8 cellular contexts compared by ENCODE assay signal in genomic region chr6:46491201-46491788, GRCh38. TPM values are rescaled to one million over a fixed set of nuclear protein-coding genes. Genes with fewer than 3 reads are reported as not detected.
DNase-seq lines count a peak whose midpoint lies in the region; ATAC-seq and TF ChIP-seq lines count a peak whose summit lies in the region.

Gene RCAN2 (minus strand): TSS chr6:46491449.

- TF ChIP-seq CTCF in kidney epithelial cell (IDR thresholded peaks at IDR 0.05; ENCODE audit: insufficient read depth, low read length, poor library complexity, severe bottlenecking) (no peak), smooth muscle cell (IDR thresholded peaks at IDR 0.05; ENCODE audit: borderline replicate concordance, insufficient read depth, poor library complexity, severe bottlenecking) (no peak)

- H3K36me3 ChIP-seq in kidney epithelial cell (ENCODE audit: control insufficient read depth, insufficient read depth, low read length) (no peaks in the 10 kb centered on the region), smooth muscle cell (ENCODE audit: low read depth) (no peaks in the 10 kb centered on the region)

- no peaks in the 10 kb centered on the region for H3K36me3 Mint-ChIP-seq in T-cell

- POLR2A ChIA-PET in T-cell (lab: Charles Lee), result no interaction called here

- peaks cover 9 to 13% (median 12%) of the 10 kb centered on the region in 3 donors for H3K4me1 Mint-ChIP-seq in T-cell

- H3K9me3 Mint-ChIP-seq in T-cell, result no peaks in the 10 kb centered on the region

- H3K27me3 ChIP-seq in kidney epithelial cell (ENCODE audit: control insufficient read depth, insufficient read depth, low read length) (peaks cover 11% of the 10 kb centered on the region), smooth muscle cell (ENCODE audit: low read depth) (peaks cover 79% of the 10 kb centered on the region)

- peak within 1 kb of the TSS; percentile 56 to 63 (median 56) for H3K4me3 Mint-ChIP-seq in T-cell

- no peaks in the 10 kb centered on the region for H3K4me1 ChIP-seq in smooth muscle cell (ENCODE audit: low read depth)

- DNase-seq in AG08396 (ENCODE audit: low spot score), result peak; percentile 74
- DNase-seq in HT1080 (ENCODE audit: low read depth), result peak; percentile 64
- DNase-seq in T-cell, result peak in 11 of 34 experiments; percentile 0 to 12 (median 5)
- no peak for DNase-seq in kidney epithelial cell (ENCODE audit: low read depth)
- peak; percentile 32 for DNase-seq in smooth muscle cell (lab: John Stamatoyannopoulos, UW; ENCODE audit: unreplicated experiment)
- no peak for DNase-seq in KG1 (lab: John Stamatoyannopoulos, UW)

- no peaks in the 10 kb centered on the region for H3K79me2 ChIP-seq in smooth muscle cell (ENCODE audit: low read depth)

- peak within 1 kb of the TSS; percentile 75 for H3K27ac ChIP-seq in cingulate gyrus (ENCODE audit: low read depth, low read length)
- no peak within 1 kb of the TSS for H3K27ac ChIP-seq in smooth muscle cell (ENCODE audit: low read depth)

- H3K9ac ChIP-seq in smooth muscle cell (ENCODE audit: low read depth), result no peak within 1 kb of the TSS

- no peaks in the 10 kb centered on the region for H3F3A ChIP-seq in smooth muscle cell (ENCODE audit: low read depth)

- ATAC-seq in GM18511 (IDR thresholded peaks at IDR 0.05; ENCODE audit: unreplicated experiment) (peak; percentile 72), T-cell (replicated peaks in 1 of 4) (peak; percentile 46 to 64 (median 58))

- no peaks in the 10 kb centered on the region for H4K20me1 ChIP-seq in smooth muscle cell (ENCODE audit: low read depth)

- no peaks in the 10 kb centered on the region for H3K9me3 ChIP-seq in smooth muscle cell (replicated peaks; ENCODE audit: low read depth)

- no peak within 1 kb of the TSS for H3K27ac Mint-ChIP-seq in T-cell

- peak within 1 kb of the TSS; percentile 97 for H3K4me2 ChIP-seq in smooth muscle cell

- peak within 1 kb of the TSS; percentile 48 for H3K4me3 ChIP-seq in kidney epithelial cell (ENCODE audit: low read depth, low read length)
- H3K4me3 ChIP-seq in smooth muscle cell, result peak within 1 kb of the TSS; percentile 81

- under 1% methylated on average over 17 of the region's 60 CpGs for WGBS in smooth muscle cell (ENCODE audit: low lambda C conversion rate)

- peaks cover 66 to 71% of the 10 kb centered on the region in 2 donors for H3K27me3 Mint-ChIP-seq in T-cell

- CTCF ChIA-PET in T-cell (lab: Charles Lee), result no interaction called here

- peak within 1 kb of the TSS; percentile 97 for H2AFZ ChIP-seq in smooth muscle cell (ENCODE audit: low read depth)

RNA-seq across cellular contexts. Expression of gene RCAN2, which starts in this region (rescaled TPM):
- total RNA-seq in HT1080 (2014; rRNA removed; shearing (Covaris generic)), result 0.03 and 0.13 TPM in 2 replicates
- 0.44 and 0.53 TPM in 2 replicates for polyA plus RNA-seq in HT1080 (2015; cell fraction: cytosol; rRNA removed)
- polyA plus RNA-seq in HT1080 (2015; cell fraction: nucleus; rRNA removed), result 0.25 and 0.57 TPM in 2 replicates
- total RNA-seq in T-cell (1 to 10 TPM in 3 of 5 donors, under 1 TPM in 2; 0.15 to 2.5 (median 1.4) TPM), kidney epithelial cell (5.6 and 6.2 TPM in 2 replicates), smooth muscle cell (1.1 and 2.7 TPM in 2 replicates)
- 2.5 and 3.1 TPM in 2 replicates for polyA plus RNA-seq in smooth muscle cell

Comparison
In these comparisons a context has a peak if more than half of its experiments do, and no peak if none do; other contexts are left out.
1. Peak in DNase-seq in HT1080; RNA of the gene not detected or under 1 TPM.
2. DNase-seq: peak in AG08396 (single experiment) and smooth muscle cell (single experiment); none in kidney epithelial cell (single experiment) and KG1 (single experiment).